ENCODE assay signal across 8 cellular contexts in the genomic region with DNA sequence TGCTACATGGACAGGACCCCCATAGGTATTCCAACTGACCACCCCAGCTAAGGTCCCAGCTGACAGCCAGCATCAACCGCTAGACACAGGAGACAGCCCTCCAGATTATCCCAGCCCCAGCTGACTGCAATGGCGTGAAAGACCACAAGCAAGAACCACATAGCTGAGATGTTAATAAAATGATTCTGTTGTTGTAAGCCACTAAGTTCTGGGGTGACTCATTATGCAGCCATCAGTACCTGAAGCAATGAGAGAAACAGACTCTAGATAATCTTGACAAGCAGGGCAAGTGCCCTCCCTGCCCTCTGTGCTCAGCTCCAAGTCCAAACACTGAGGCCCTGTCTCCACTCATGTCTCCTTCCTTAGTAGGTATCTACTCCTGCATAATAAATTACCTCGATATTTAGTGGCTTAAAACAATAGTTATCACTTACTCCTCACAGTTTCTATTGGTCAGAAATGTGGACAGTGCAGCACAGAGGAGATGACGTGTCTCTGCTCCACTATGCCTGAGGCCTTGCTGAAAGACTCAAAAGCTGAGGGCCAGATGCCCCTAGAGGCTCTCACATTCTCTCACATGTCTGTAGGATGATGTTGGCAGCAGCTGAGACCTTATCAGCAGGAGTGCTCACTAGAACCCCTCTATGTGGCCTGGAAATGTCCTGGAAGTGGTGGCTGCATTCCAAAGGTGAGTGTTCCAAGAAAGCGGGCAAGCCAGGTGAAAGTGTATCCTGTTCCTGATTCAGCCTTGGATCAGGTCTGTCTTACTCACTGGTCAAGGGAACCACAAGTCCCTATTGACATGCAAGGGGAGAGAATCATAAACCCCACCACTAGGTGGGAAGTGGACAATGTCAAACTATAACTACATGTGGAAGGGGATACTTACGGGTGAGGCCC. TPM values are rescaled to one million over a fixed set of nuclear protein-coding genes. Genes with fewer than 3 reads are reported as not detected.
A peak's percentile ranks its signal among the peaks of the same experiment; 100 is the strongest.
DNase-seq lines count a peak whose midpoint lies in the region; ATAC-seq and TF ChIP-seq lines count a peak whose summit lies in the region.

No MANE protein-coding gene starts in this region.

- H3K36me3 ChIP-seq in lower lobe of right lung = peaks cover 34% of the 10 kb centered on the region

- H3K27me3 ChIP-seq in AG04450 (ENCODE audit: control insufficient read depth, insufficient read depth, low read length) = no peaks in the 10 kb centered on the region
- no peaks in the 10 kb centered on the region for H3K27me3 ChIP-seq in lower lobe of right lung (ENCODE audit: low read depth)

- CTCF ChIA-PET in AG04450 (lab: Charles Lee) = interaction anchor here (1.1 to 1.4 kb wide), 3 partner anchors 16 to 385 kb away, joined by 5 to 8 read pairs (median 6); no protein-coding TSS in a partner anchor

- intact Hi-C loops in lower lobe of right lung (cut with DNase I) = no loop called here

- H3K4me1 ChIP-seq in lower lobe of right lung = peaks cover 89% of the 10 kb centered on the region

- peak overlapping the region; percentile 33 for H3K4me3 ChIP-seq in AG04450 (ENCODE audit: low read depth, low read length)
- no peak overlapping the region for H3K4me3 ChIP-seq in astrocyte of the spinal cord (ENCODE audit: low read depth, low read length)
- peak overlapping the region; percentile 99 for H3K4me3 ChIP-seq in lower lobe of right lung

- H3K9me3 ChIP-seq in AG04450 (ENCODE audit: control insufficient read depth, insufficient read depth, low read length) (no peaks in the 10 kb centered on the region; the same call in 1 of the 2 replicates), lower lobe of right lung (no peaks in the 10 kb centered on the region)

- TF ChIP-seq CTCF in AG04450 (IDR thresholded peaks at IDR 0.05; ENCODE audit: low read depth, low read length) = peak; percentile 29; the same call in 1 of the 2 replicates
- peak; percentile 6 for TF ChIP-seq CTCF in astrocyte of the spinal cord (IDR thresholded peaks at IDR 0.05; ENCODE audit: low read depth, low read length)
- no peak for TF ChIP-seq CTCF in lower lobe of right lung (IDR thresholded peaks at IDR 0.05)

- H3K27ac ChIP-seq in AG04450 (ENCODE audit: low read depth, low read length) = peak overlapping the region; percentile 80
- peak overlapping the region; percentile 27 for H3K27ac ChIP-seq in lower lobe of right lung

- in situ Hi-C loops in astrocyte of the spinal cord (cut with HindIII; ENCODE audit: low sequenced_read_pairs) = no loop called here

- DNase-seq in AG04450 (ENCODE audit: low read depth, low spot score) (peak; percentile 53), HS-27A (ENCODE audit: low read depth) (peak; percentile 45), astrocyte of the spinal cord (ENCODE audit: low read depth, low spot score) (peak; percentile 77), lower lobe of right lung (no peak), SIG-M5 treated with dmso at 0.1 percent for 504 hours (lab: John Stamatoyannopoulos, UW; ENCODE audit: unreplicated experiment) (no peak), NCI-H1417 treated with DMSO at 0.1 percent for 48 hours (lab: John Stamatoyannopoulos, UW) (no peak)

- POLR2A ChIA-PET in AG04450 (lab: Yijun Ruan, JAX) = interaction anchor here (0.7 to 3.0 kb wide), 3 partner anchors 8 to 31 kb away, joined by 3 to 14 read pairs (median 10); no protein-coding TSS in a partner anchor

- no peak for ATAC-seq in lower lobe of right lung
- no peak for ATAC-seq in HG03442 (IDR thresholded peaks at IDR 0.05; ENCODE audit: unreplicated experiment)
- no peak for ATAC-seq in GM18517 (IDR thresholded peaks at IDR 0.05; ENCODE audit: unreplicated experiment)

RNA-seq across cellular contexts. Expression of a gene that starts 2.5 kb away (rescaled TPM):
- polyA plus RNA-seq in AG04450 (2011; rRNA removed) = 96.2 and 121 TPM in 2 replicates
- 82.4 and 91.3 TPM in 2 replicates for polyA minus RNA-seq in AG04450 (2011; rRNA and poly(A)+ RNA removed)
- total RNA-seq in lower lobe of right lung = 241 TPM

Comparison
In these comparisons a context has a peak if more than half of its experiments do, and no peak if none do; other contexts are left out.
1. DNase-seq: peak in AG04450 (single experiment), HS-27A (single experiment) and astrocyte of the spinal cord (single experiment); none in lower lobe of right lung (single experiment), SIG-M5 treated with dmso at 0.1 percent for 504 hours (single experiment) and NCI-H1417 treated with DMSO at 0.1 percent for 48 hours (single experiment).